Comparison of ENCODE assay signal across 19 cellular contexts in the genomic region with DNA sequence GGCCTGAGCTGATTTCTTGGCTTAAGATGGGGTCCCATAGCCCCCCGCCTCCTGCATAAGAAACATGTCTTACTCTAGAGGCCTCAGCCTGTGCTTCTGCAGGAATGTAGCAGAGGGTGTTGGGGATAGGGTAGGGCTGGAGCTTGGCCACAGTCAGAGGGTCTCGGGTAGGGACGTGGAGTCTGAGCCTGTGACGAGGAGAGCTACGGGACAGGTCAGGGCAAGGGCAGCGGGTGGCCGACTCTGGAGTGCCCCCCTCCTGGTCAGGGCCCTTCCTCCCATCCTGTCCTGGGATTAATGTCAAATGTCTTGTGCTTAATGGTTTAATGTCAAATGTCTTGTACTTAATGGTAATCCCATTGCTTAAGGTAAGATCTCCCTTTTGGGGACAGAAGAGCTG.
A peak's percentile ranks its signal among the peaks of the same experiment; 100 is the strongest.
DNase-seq lines count a peak whose midpoint lies in the region; ATAC-seq and TF ChIP-seq lines count a peak whose summit lies in the region.
"Had no signal": no experiment of that assay in that cellular context is flagged by ENCODE, and none has a peak within 500 bp of the region (broad histone marks: within the 10 kb centered on the region; RNA-seq: fewer than 3 reads in every experiment).

No MANE protein-coding gene starts in this region.

- H3K4me3 Mint-ChIP-seq in chondrocyte (ENCODE audit: unreplicated experiment) (no peak overlapping the region), neural crest cell (peak overlapping the region; percentile 9), type B pancreatic cell (peak overlapping the region; percentile 4)
- H3K4me3 Mint-ChIP-seq: CD8-positive, alpha-beta T cell had no signal

- H3K36me3 Mint-ChIP-seq in chondrocyte (ENCODE audit: low read depth) (peaks cover 3% of the 10 kb centered on the region), neural crest cell (ENCODE audit: low read depth) (no peaks in the 10 kb centered on the region), type B pancreatic cell (no peaks in the 10 kb centered on the region)
- H3K36me3 Mint-ChIP-seq: CD8-positive, alpha-beta T cell had no signal

- H3K4me1 Mint-ChIP-seq in chondrocyte (ENCODE audit: low read depth) (peaks cover 78% of the 10 kb centered on the region), neural crest cell (peaks cover 64% of the 10 kb centered on the region), type B pancreatic cell (ENCODE audit: unreplicated experiment) (peaks cover 59% of the 10 kb centered on the region)

- no peaks in the 10 kb centered on the region for H3K27me3 Mint-ChIP-seq in chondrocyte (ENCODE audit: low read depth)
- no peaks in the 10 kb centered on the region for H3K27me3 Mint-ChIP-seq in neural crest cell (ENCODE audit: low read depth)
- H3K27me3 Mint-ChIP-seq in type B pancreatic cell, result peaks cover 29% of the 10 kb centered on the region

- no peak for ATAC-seq in Right ventricle myocardium inferior
- no peak for ATAC-seq in Right ventricle myocardium superior (ENCODE audit: poor library complexity)
- ATAC-seq in HG02938 (IDR thresholded peaks at IDR 0.05; ENCODE audit: unreplicated experiment), result no peak
- ATAC-seq: CD8-positive, alpha-beta T cell had no signal

- DNase-seq in Right ventricle myocardium inferior (ENCODE audit: missing footprints), result peak; percentile 23
- no peak for DNase-seq in Right ventricle myocardium superior
- no peak for DNase-seq in chondrocyte (ENCODE audit: low spot score)
- DNase-seq in neural crest cell (ENCODE audit: low read depth, low spot score), result no peak
- no peak for DNase-seq in type B pancreatic cell (ENCODE audit: extremely low spot score, unreplicated experiment)
- DNase-seq in occipital lobe (lab: John Stamatoyannopoulos, UW), result no peak
- DNase-seq in retina, result no peak
- DNase-seq: 8988T; AML-193; C1 segment of cervical spinal cord; CD8-positive, alpha-beta T cell; KBM-7; MM.1S; NCI-H1048; NCI-H1417 treated with DMSO at 0.1 percent for 48 hours; NCI-H187 treated with DMSO at 0.1 percent for 48 hours; NCI-H510A; NCI-H748 treated with DMSO at 0.1 percent for 48 hours had no signal

- intact Hi-C loops in Right ventricle myocardium inferior (cut with DNase I) (no loop called here), Right ventricle myocardium superior (cut with DNase I) (no loop called here)

- no peak for TF ChIP-seq CTCF in chondrocyte (IDR thresholded peaks at IDR 0.05)
- TF ChIP-seq CTCF in neural crest cell (conservative IDR thresholded peaks at IDR 0.05), result no peak
- no peak for TF ChIP-seq CTCF in type B pancreatic cell (conservative IDR thresholded peaks at IDR 0.05)

- H3K27ac Mint-ChIP-seq in chondrocyte (ENCODE audit: unreplicated experiment), result peak overlapping the region; percentile 4
- no peak overlapping the region for H3K27ac Mint-ChIP-seq in neural crest cell (ENCODE audit: unreplicated experiment)
- no peak overlapping the region for H3K27ac Mint-ChIP-seq in type B pancreatic cell
- H3K27ac Mint-ChIP-seq: CD8-positive, alpha-beta T cell had no signal

- no peaks in the 10 kb centered on the region for H3K9me3 Mint-ChIP-seq in chondrocyte (ENCODE audit: low read depth)
- H3K9me3 Mint-ChIP-seq in neural crest cell, result no peaks in the 10 kb centered on the region
- H3K9me3 Mint-ChIP-seq in type B pancreatic cell, result no peaks in the 10 kb centered on the region
- H3K9me3 Mint-ChIP-seq: CD8-positive, alpha-beta T cell had no signal
